Comparison of ENCODE assay signal across 1 cellular context in genomic region chr15:29821416-29822099, GRCh38.
TF ChIP-seq lines count a peak whose summit lies in the region.

No MANE protein-coding gene starts in this region.

TF ChIP-seq in K562, 482 proteins besides CTCF, POLR2A, EP300 and RAD21 (continued from another document and continues in another):
- no peak for TF ChIP-seq PURB (CRISPR knock-in tag; IDR thresholded peaks at IDR 0.05; ENCODE audit: low read depth)
- TF ChIP-seq, protein P1, sequence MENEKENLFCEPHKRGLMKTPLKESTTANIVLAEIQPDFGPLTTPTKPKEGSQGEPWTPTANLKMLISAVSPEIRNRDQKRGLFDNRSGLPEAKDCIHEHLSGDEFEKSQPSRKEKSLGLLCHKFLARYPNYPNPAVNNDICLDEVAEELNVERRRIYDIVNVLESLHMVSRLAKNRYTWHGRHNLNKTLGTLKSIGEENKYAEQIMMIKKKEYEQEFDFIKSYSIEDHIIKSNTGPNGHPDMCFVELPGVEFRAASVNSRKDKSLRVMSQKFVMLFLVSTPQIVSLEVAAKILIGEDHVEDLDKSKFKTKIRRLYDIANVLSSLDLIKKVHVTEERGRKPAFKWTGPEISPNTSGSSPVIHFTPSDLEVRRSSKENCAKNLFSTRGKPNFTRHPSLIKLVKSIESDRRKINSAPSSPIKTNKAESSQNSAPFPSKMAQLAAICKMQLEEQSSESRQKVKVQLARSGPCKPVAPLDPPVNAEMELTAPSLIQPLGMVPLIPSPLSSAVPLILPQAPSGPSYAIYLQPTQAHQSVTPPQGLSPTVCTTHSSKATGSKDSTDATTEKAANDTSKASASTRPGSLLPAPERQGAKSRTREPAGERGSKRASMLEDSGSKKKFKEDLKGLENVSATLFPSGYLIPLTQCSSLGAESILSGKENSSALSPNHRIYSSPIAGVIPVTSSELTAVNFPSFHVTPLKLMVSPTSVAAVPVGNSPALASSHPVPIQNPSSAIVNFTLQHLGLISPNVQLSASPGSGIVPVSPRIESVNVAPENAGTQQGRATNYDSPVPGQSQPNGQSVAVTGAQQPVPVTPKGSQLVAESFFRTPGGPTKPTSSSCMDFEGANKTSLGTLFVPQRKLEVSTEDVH (IDR thresholded peaks at IDR 0.05; ENCODE audit: low read depth, partially characterized antibody): no peak
- no peak for TF ChIP-seq ZNF280A (IDR thresholded peaks at IDR 0.05; ENCODE audit: low read depth, partially characterized antibody)
- TF ChIP-seq, protein P2, sequence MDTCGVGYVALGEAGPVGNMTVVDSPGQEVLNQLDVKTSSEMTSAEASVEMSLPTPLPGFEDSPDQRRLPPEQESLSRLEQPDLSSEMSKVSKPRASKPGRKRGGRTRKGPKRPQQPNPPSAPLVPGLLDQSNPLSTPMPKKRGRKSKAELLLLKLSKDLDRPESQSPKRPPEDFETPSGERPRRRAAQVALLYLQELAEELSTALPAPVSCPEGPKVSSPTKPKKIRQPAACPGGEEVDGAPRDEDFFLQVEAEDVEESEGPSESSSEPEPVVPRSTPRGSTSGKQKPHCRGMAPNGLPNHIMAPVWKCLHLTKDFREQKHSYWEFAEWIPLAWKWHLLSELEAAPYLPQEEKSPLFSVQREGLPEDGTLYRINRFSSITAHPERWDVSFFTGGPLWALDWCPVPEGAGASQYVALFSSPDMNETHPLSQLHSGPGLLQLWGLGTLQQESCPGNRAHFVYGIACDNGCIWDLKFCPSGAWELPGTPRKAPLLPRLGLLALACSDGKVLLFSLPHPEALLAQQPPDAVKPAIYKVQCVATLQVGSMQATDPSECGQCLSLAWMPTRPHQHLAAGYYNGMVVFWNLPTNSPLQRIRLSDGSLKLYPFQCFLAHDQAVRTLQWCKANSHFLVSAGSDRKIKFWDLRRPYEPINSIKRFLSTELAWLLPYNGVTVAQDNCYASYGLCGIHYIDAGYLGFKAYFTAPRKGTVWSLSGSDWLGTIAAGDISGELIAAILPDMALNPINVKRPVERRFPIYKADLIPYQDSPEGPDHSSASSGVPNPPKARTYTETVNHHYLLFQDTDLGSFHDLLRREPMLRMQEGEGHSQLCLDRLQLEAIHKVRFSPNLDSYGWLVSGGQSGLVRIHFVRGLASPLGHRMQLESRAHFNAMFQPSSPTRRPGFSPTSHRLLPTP (IDR thresholded peaks at IDR 0.05; ENCODE audit: borderline replicate concordance, extremely low read depth, insufficient read length): no peak
- no peak for TF ChIP-seq ZNF79 (CRISPR knock-in tag; IDR thresholded peaks at IDR 0.05; ENCODE audit: low read depth)
- peak; percentile 66; the same call in 1 of the 2 replicates for TF ChIP-seq POLR2AphosphoS5 (IDR thresholded peaks at IDR 0.05; ENCODE audit: control insufficient read depth, insufficient read depth, low read depth, low read length)
- TF ChIP-seq ZBTB43 (CRISPR knock-in tag; IDR thresholded peaks at IDR 0.05): no peak
- TF ChIP-seq, protein P3, sequence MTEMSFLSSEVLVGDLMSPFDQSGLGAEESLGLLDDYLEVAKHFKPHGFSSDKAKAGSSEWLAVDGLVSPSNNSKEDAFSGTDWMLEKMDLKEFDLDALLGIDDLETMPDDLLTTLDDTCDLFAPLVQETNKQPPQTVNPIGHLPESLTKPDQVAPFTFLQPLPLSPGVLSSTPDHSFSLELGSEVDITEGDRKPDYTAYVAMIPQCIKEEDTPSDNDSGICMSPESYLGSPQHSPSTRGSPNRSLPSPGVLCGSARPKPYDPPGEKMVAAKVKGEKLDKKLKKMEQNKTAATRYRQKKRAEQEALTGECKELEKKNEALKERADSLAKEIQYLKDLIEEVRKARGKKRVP (CRISPR knock-in tag; IDR thresholded peaks at IDR 0.05): no peak
- 0 out of 2 replicates have a peak, but pooled peaks have one; percentile 32 for TF ChIP-seq MBD2 (IDR thresholded peaks at IDR 0.05; ENCODE audit: borderline replicate concordance, low read depth)
- no peak for TF ChIP-seq SREBF2 (CRISPR knock-in tag; IDR thresholded peaks at IDR 0.05)
- TF ChIP-seq, protein P4, sequence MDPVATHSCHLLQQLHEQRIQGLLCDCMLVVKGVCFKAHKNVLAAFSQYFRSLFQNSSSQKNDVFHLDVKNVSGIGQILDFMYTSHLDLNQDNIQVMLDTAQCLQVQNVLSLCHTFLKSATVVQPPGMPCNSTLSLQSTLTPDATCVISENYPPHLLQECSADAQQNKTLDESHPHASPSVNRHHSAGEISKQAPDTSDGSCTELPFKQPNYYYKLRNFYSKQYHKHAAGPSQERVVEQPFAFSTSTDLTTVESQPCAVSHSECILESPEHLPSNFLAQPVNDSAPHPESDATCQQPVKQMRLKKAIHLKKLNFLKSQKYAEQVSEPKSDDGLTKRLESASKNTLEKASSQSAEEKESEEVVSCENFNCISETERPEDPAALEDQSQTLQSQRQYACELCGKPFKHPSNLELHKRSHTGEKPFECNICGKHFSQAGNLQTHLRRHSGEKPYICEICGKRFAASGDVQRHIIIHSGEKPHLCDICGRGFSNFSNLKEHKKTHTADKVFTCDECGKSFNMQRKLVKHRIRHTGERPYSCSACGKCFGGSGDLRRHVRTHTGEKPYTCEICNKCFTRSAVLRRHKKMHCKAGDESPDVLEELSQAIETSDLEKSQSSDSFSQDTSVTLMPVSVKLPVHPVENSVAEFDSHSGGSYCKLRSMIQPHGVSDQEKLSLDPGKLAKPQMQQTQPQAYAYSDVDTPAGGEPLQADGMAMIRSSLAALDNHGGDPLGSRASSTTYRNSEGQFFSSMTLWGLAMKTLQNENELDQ (CRISPR knock-in tag; IDR thresholded peaks at IDR 0.05; ENCODE audit: borderline replicate concordance): no peak
- peak; percentile 77 for TF ChIP-seq TBP (optimal IDR thresholded peaks at IDR 0.05; ENCODE audit: low read depth, low read length)
- TF ChIP-seq ZNF408 (CRISPR knock-in tag; IDR thresholded peaks at IDR 0.05; ENCODE audit: low read depth): no peak
- TF ChIP-seq, protein P5, sequence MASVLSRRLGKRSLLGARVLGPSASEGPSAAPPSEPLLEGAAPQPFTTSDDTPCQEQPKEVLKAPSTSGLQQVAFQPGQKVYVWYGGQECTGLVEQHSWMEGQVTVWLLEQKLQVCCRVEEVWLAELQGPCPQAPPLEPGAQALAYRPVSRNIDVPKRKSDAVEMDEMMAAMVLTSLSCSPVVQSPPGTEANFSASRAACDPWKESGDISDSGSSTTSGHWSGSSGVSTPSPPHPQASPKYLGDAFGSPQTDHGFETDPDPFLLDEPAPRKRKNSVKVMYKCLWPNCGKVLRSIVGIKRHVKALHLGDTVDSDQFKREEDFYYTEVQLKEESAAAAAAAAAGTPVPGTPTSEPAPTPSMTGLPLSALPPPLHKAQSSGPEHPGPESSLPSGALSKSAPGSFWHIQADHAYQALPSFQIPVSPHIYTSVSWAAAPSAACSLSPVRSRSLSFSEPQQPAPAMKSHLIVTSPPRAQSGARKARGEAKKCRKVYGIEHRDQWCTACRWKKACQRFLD (CRISPR knock-in tag; IDR thresholded peaks at IDR 0.05): peak; percentile 82; the same call in 1 of the 2 replicates
- TF ChIP-seq SPI1 (IDR thresholded peaks at IDR 0.05; ENCODE audit: borderline replicate concordance, low read depth, low read length): no peak
- TF ChIP-seq, protein P6, sequence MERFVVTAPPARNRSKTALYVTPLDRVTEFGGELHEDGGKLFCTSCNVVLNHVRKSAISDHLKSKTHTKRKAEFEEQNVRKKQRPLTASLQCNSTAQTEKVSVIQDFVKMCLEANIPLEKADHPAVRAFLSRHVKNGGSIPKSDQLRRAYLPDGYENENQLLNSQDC (CRISPR knock-in tag; IDR thresholded peaks at IDR 0.05): no peak
- TF ChIP-seq TBL1XR1 (IDR thresholded peaks at IDR 0.05; ENCODE audit: low read length in 2 of 2): no peak
- TF ChIP-seq ZNF174 (CRISPR knock-in tag; IDR thresholded peaks at IDR 0.05): no peak
- no peak for TF ChIP-seq LARP7 (IDR thresholded peaks at IDR 0.05)
- peak; percentile 57 for TF ChIP-seq ARID1B (IDR thresholded peaks at IDR 0.05)
- no peak; the same call in 1 of the 2 replicates for TF ChIP-seq CBX1 (IDR thresholded peaks at IDR 0.05; ENCODE audit: low read depth)
- TF ChIP-seq FIP1L1 (IDR thresholded peaks at IDR 0.05; ENCODE audit: low read depth, low read length, poor library complexity, severe bottlenecking): peak; percentile 56
- TF ChIP-seq MEF2A (IDR thresholded peaks at IDR 0.05; ENCODE audit: control insufficient read depth, low read depth, low read length): no peak
- TF ChIP-seq, protein P7, sequence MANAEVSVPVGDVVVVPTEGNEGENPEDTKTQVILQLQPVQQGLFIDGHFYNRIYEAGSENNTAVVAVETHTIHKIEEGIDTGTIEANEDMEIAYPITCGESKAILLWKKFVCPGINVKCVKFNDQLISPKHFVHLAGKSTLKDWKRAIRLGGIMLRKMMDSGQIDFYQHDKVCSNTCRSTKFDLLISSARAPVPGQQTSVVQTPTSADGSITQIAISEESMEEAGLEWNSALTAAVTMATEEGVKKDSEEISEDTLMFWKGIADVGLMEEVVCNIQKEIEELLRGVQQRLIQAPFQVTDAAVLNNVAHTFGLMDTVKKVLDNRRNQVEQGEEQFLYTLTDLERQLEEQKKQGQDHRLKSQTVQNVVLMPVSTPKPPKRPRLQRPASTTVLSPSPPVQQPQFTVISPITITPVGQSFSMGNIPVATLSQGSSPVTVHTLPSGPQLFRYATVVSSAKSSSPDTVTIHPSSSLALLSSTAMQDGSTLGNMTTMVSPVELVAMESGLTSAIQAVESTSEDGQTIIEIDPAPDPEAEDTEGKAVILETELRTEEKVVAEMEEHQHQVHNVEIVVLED (CRISPR knock-in tag; IDR thresholded peaks at IDR 0.05): no peak
- TF ChIP-seq CEBPB (tag; IDR thresholded peaks at IDR 0.05): no peak
- no peak for TF ChIP-seq CHD4 (IDR thresholded peaks at IDR 0.05; ENCODE audit: insufficient read depth, insufficient replicate concordance, low read depth, low read length, poor library complexity, severe bottlenecking)
- TF ChIP-seq BCOR (IDR thresholded peaks at IDR 0.05): no peak; the same call in 1 of the 2 replicates
- TF ChIP-seq TAF15 (IDR thresholded peaks at IDR 0.05; ENCODE audit: low read depth, low read length): no peak
- TF ChIP-seq ETS1 (conservative IDR thresholded peaks at IDR 0.05; ENCODE audit: control insufficient read depth, low read depth, low read length): peak; percentile 11; the same call in 1 of the 2 replicates
- no peak for TF ChIP-seq RBM39 (optimal IDR thresholded peaks at IDR 0.05; ENCODE audit: low read depth, low read length)
- peak in 1 of 2 experiments; percentile 74; a peak in 2 of 4 replicates for TF ChIP-seq RCOR1 (IDR thresholded peaks at IDR 0.05; ENCODE audit: borderline replicate concordance in 1 of 2, low read depth in 2 of 2, low read length in 2 of 2)
- no peak for TF ChIP-seq ZFP30 (CRISPR knock-in tag; IDR thresholded peaks at IDR 0.05; ENCODE audit: borderline replicate concordance)
- TF ChIP-seq BCL6 (CRISPR knock-in tag; IDR thresholded peaks at IDR 0.05): no peak
- TF ChIP-seq EP400 (IDR thresholded peaks at IDR 0.05): peak; percentile 37
- no peak for TF ChIP-seq SUPT5H (IDR thresholded peaks at IDR 0.05)
- no peak for TF ChIP-seq HNRNPK (IDR thresholded peaks at IDR 0.05; ENCODE audit: low read depth, low read length, poor library complexity, severe bottlenecking)
- TF ChIP-seq ZNF134 (CRISPR knock-in tag; conservative IDR thresholded peaks at IDR 0.05): no peak
- no peak for TF ChIP-seq CREBBP (IDR thresholded peaks at IDR 0.05; ENCODE audit: low read depth, low read length)
- TF ChIP-seq C11orf30 (IDR thresholded peaks at IDR 0.05; ENCODE audit: low read depth): no peak
- no peak for TF ChIP-seq NFE2 (IDR thresholded peaks at IDR 0.05; ENCODE audit: low read depth)
- TF ChIP-seq KHSRP (IDR thresholded peaks at IDR 0.05): no peak
- no peak for TF ChIP-seq NCOA6 (IDR thresholded peaks at IDR 0.05)
- TF ChIP-seq, protein P8, sequence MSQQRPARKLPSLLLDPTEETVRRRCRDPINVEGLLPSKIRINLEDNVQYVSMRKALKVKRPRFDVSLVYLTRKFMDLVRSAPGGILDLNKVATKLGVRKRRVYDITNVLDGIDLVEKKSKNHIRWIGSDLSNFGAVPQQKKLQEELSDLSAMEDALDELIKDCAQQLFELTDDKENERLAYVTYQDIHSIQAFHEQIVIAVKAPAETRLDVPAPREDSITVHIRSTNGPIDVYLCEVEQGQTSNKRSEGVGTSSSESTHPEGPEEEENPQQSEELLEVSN (IDR thresholded peaks at IDR 0.05; ENCODE audit: borderline replicate concordance in 1 of 2, extremely low read depth in 1 of 2, insufficient read depth in 1 of 2, insufficient read length in 1 of 2, low read depth in 1 of 2, low read length in 1 of 2, poor library complexity in 1 of 2, severe bottlenecking in 1 of 2): peak in 1 of 2 experiments; percentile 16
